10 cellular contexts compared by ENCODE assay signal in the genomic region with DNA sequence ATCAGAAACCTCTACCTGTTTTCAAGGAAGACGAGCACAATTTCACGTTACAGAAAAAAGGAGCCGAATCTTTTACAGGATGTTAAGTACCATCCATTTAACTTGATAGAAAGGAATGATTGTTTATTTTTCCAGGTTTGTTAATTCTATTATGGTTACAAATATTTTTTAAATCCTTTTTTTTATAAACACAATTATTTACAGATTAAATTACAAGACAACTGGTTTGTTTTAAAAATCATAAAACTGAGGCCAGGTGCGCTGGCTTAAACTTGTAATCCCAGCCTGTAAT. TPM values are rescaled to one million over a fixed set of nuclear protein-coding genes. Genes with fewer than 3 reads are reported as not detected.
A peak's percentile ranks its signal among the peaks of the same experiment; 100 is the strongest.
DNase-seq lines count a peak whose midpoint lies in the region; ATAC-seq and TF ChIP-seq lines count a peak whose summit lies in the region.
"Had no signal": no experiment of that assay in that cellular context is flagged by ENCODE, and none has a peak within 500 bp of the region (broad histone marks: within the 10 kb centered on the region; RNA-seq: fewer than 3 reads in every experiment).

No MANE protein-coding gene starts in this region.

- no peak for DNase-seq in CD8-positive, alpha-beta T cell
- DNase-seq in GM10266 (ENCODE audit: extremely low spot score) (no peak), foreskin melanocyte (no peak)

- no peaks in the 10 kb centered on the region for H3K36me3 ChIP-seq in CD8-positive, alpha-beta T cell (ENCODE audit: insufficient read depth, low read length)
- no peaks in the 10 kb centered on the region for H3K36me3 ChIP-seq in neural cell (ENCODE audit: insufficient read depth, low read length)
- H3K36me3 ChIP-seq: left lung had no signal

- no peaks in the 10 kb centered on the region for H3K79me2 ChIP-seq in neural cell (replicated peaks; ENCODE audit: insufficient read depth, low read length)

- no peaks in the 10 kb centered on the region for H3K9me2 ChIP-seq in neural cell (ENCODE audit: insufficient read depth, low read length)

- peaks cover 2% of the 10 kb centered on the region for H3K36me3 Mint-ChIP-seq in CD8-positive, alpha-beta T cell
- H3K36me3 Mint-ChIP-seq in IgD-negative memory B cell: no peaks in the 10 kb centered on the region
- H3K36me3 Mint-ChIP-seq in brain: no peaks in the 10 kb centered on the region

- H3K4me3 Mint-ChIP-seq in CD8-positive, alpha-beta T cell: peak overlapping the region; percentile 77
- H3K4me3 Mint-ChIP-seq in IgD-negative memory B cell (peak overlapping the region in 3 of 4 donors; percentile 76 to 96 (median 85)), brain (peak overlapping the region; percentile 89 to 98 (median 92))

- H3K27me3 Mint-ChIP-seq in CD8-positive, alpha-beta T cell (ENCODE audit: low read depth): no peaks in the 10 kb centered on the region
- H3K27me3 Mint-ChIP-seq in IgD-negative memory B cell (peaks cover 1% of the 10 kb centered on the region), brain (peaks cover 34% of the 10 kb centered on the region)

- H3K9me3 ChIP-seq in CD8-positive, alpha-beta T cell (ENCODE audit: low read length): peaks cover 8% of the 10 kb centered on the region
- H3K9me3 ChIP-seq in neural cell (ENCODE audit: low read length): no peaks in the 10 kb centered on the region
- H3K9me3 ChIP-seq: left lung had no signal

- H3K27ac ChIP-seq in CD8-positive, alpha-beta T cell (ENCODE audit: low read depth, low read length): no peak overlapping the region
- H3K27ac ChIP-seq in neural cell (ENCODE audit: low read length): no peak overlapping the region

- intact Hi-C loops in CD8-positive, alpha-beta T cell (cut with DNase I, micrococcal nuclease): loop anchor here (5.0 to 10.0 kb wide), 3 partner anchors 112 to 1541 kb away; a partner anchor contains a TSS

- no peak overlapping the region for H3K4me2 ChIP-seq in neural cell (ENCODE audit: low read length)

- peaks cover 24% of the 10 kb centered on the region for H3K9me3 Mint-ChIP-seq in CD8-positive, alpha-beta T cell
- H3K9me3 Mint-ChIP-seq in IgD-negative memory B cell (peaks cover 0 to 10% (median 0%) of the 10 kb centered on the region in 3 donors), brain (peaks cover 3 to 35% (median 18%) of the 10 kb centered on the region in 5 experiments)

- peaks cover 34% of the 10 kb centered on the region for H3K4me1 ChIP-seq in CD8-positive, alpha-beta T cell (ENCODE audit: insufficient read depth, low read length)

- H3K9ac ChIP-seq in neural cell (ENCODE audit: low read length): no peak overlapping the region

- TF ChIP-seq CTCF in CD8-positive, alpha-beta T cell (IDR thresholded peaks at IDR 0.05): no peak
- TF ChIP-seq CTCF in brain (conservative IDR thresholded peaks at IDR 0.05): no peak
- TF ChIP-seq CTCF in neural cell (IDR thresholded peaks at IDR 0.05; ENCODE audit: poor library complexity, severe bottlenecking): no peak
- no peak for TF ChIP-seq CTCF in GM10266 (IDR thresholded peaks at IDR 0.05; ENCODE audit: control insufficient read depth, insufficient read depth, low read depth, missing control alignments)

- no peaks in the 10 kb centered on the region for H4K20me1 ChIP-seq in neural cell (ENCODE audit: insufficient read depth)

- ATAC-seq in CD8-positive, alpha-beta T cell: no peak
- ATAC-seq in GM18502 (IDR thresholded peaks at IDR 0.05; ENCODE audit: poor library complexity, unreplicated experiment): no peak
- no peak for ATAC-seq in GM19324 (IDR thresholded peaks at IDR 0.05; ENCODE audit: low FRiP score, unreplicated experiment)

- no peak overlapping the region for H3K4me3 ChIP-seq in CD8-positive, alpha-beta T cell (ENCODE audit: low read depth, low read length)
- peak overlapping the region; percentile 89 for H3K4me3 ChIP-seq in neural cell (ENCODE audit: low read length)

- H3K4me1 Mint-ChIP-seq in CD8-positive, alpha-beta T cell (ENCODE audit: low read depth): peaks cover 35% of the 10 kb centered on the region
- H3K4me1 Mint-ChIP-seq in IgD-negative memory B cell: peaks cover 18 to 37% (median 25%) of the 10 kb centered on the region in 3 donors
- H3K4me1 Mint-ChIP-seq in brain: peaks cover 33% of the 10 kb centered on the region

- H3K27me3 ChIP-seq in CD8-positive, alpha-beta T cell (ENCODE audit: insufficient read depth, low read length): no peaks in the 10 kb centered on the region
- peaks cover 20% of the 10 kb centered on the region for H3K27me3 ChIP-seq in neural cell (ENCODE audit: insufficient read depth, low read depth, low read length)

- peak overlapping the region; percentile 91 for H3K27ac Mint-ChIP-seq in CD8-positive, alpha-beta T cell
- peak overlapping the region; percentile 95 to 100 (median 99) for H3K27ac Mint-ChIP-seq in IgD-negative memory B cell
- peak overlapping the region; percentile 90 to 95 (median 93) for H3K27ac Mint-ChIP-seq in brain

- CTCF ChIA-PET in CD8-positive, alpha-beta T cell (lab: Charles Lee): interaction anchor here (1.5 kb wide), 1 partner anchor 13 kb away, joined by 4 read pairs; no protein-coding TSS in a partner anchor

- POLR2A ChIA-PET in CD8-positive, alpha-beta T cell (lab: Charles Lee): interaction anchor here (1.3 kb wide), 1 partner anchor 347 kb away, joined by 3 read pairs; a partner anchor contains a TSS

- TF ChIP-seq RAD21 in neural cell (conservative IDR thresholded peaks at IDR 0.05): no peak

- H3F3A ChIP-seq in neural cell (ENCODE audit: insufficient read depth, low read length, poor library complexity, severe bottlenecking): peaks cover 6% of the 10 kb centered on the region

- TF ChIP-seq EP300 in neural cell (conservative IDR thresholded peaks at IDR 0.05; ENCODE audit: poor library complexity, severe bottlenecking): no peak

- no peak overlapping the region for H2AFZ ChIP-seq in neural cell (ENCODE audit: low read depth, low read length)

TF ChIP-seq in neural cell, 6 proteins besides CTCF, POLR2A, EP300 and RAD21:
- no peak for TF ChIP-seq POLR2AphosphoS5 (IDR thresholded peaks at IDR 0.05)
- TF ChIP-seq, protein P1, sequence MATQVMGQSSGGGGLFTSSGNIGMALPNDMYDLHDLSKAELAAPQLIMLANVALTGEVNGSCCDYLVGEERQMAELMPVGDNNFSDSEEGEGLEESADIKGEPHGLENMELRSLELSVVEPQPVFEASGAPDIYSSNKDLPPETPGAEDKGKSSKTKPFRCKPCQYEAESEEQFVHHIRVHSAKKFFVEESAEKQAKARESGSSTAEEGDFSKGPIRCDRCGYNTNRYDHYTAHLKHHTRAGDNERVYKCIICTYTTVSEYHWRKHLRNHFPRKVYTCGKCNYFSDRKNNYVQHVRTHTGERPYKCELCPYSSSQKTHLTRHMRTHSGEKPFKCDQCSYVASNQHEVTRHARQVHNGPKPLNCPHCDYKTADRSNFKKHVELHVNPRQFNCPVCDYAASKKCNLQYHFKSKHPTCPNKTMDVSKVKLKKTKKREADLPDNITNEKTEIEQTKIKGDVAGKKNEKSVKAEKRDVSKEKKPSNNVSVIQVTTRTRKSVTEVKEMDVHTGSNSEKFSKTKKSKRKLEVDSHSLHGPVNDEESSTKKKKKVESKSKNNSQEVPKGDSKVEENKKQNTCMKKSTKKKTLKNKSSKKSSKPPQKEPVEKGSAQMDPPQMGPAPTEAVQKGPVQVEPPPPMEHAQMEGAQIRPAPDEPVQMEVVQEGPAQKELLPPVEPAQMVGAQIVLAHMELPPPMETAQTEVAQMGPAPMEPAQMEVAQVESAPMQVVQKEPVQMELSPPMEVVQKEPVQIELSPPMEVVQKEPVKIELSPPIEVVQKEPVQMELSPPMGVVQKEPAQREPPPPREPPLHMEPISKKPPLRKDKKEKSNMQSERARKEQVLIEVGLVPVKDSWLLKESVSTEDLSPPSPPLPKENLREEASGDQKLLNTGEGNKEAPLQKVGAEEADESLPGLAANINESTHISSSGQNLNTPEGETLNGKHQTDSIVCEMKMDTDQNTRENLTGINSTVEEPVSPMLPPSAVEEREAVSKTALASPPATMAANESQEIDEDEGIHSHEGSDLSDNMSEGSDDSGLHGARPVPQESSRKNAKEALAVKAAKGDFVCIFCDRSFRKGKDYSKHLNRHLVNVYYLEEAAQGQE (IDR thresholded peaks at IDR 0.05; ENCODE audit: borderline replicate concordance): no peak
- no peak for TF ChIP-seq MXI1 (conservative IDR thresholded peaks at IDR 0.05; ENCODE audit: poor library complexity, severe bottlenecking)
- no peak for TF ChIP-seq TAF1 (IDR thresholded peaks at IDR 0.05; ENCODE audit: low read depth)
- TF ChIP-seq SMC3 (conservative IDR thresholded peaks at IDR 0.05; ENCODE audit: poor library complexity): no peak
- no peak for TF ChIP-seq EZH2 (IDR thresholded peaks at IDR 0.05; ENCODE audit: borderline replicate concordance, insufficient read depth, low read length, poor library complexity, severe bottlenecking)

RNA-seq across cellular contexts. Expression of a gene that starts 18.2 kb away (rescaled TPM):
- total RNA-seq in CD8-positive, alpha-beta T cell: 1 to 10 TPM; 1.8 to 2.2 TPM
- polyA plus RNA-seq in IgD-negative memory B cell (1.9 TPM), brain (ENCODE audit: insufficient read depth, low read depth, low replicate concordance) (30.4 TPM), neural cell (5.1 and 9.8 TPM in 2 replicates)
- 11.6 and 17.0 TPM in 2 replicates for polyA minus RNA-seq in neural cell

RNA-seq across cellular contexts. Expression of a gene that starts 35.0 kb away (rescaled TPM):
- not detected for total RNA-seq in CD8-positive, alpha-beta T cell
- polyA plus RNA-seq in IgD-negative memory B cell: not detected
- polyA plus RNA-seq in brain (ENCODE audit: insufficient read depth, low read depth, low replicate concordance): not detected
- polyA plus RNA-seq in neural cell: 2.5 and 2.7 TPM in 2 replicates
- polyA minus RNA-seq in neural cell: 0.69 and 1.7 TPM in 2 replicates
- total RNA-seq: left lung, sciatic nerve had no signal

RNA-seq across cellular contexts. Expression of a gene that starts 40.6 kb away (rescaled TPM):
- not detected for total RNA-seq in CD8-positive, alpha-beta T cell
- not detected for polyA plus RNA-seq in IgD-negative memory B cell
- 25.2 TPM for polyA plus RNA-seq in brain (ENCODE audit: insufficient read depth, low read depth, low replicate concordance)
- 30.0 and 39.4 TPM in 2 replicates for polyA plus RNA-seq in neural cell
- 26.9 and 31.9 TPM in 2 replicates for polyA minus RNA-seq in neural cell

RNA-seq across cellular contexts. Expression of a gene that starts 53.9 kb away (rescaled TPM):
- total RNA-seq in CD8-positive, alpha-beta T cell: under 1 TPM in 1 of 2 experiments, not detected in 1; 0.62 TPM
- polyA plus RNA-seq in IgD-negative memory B cell (not detected), brain (ENCODE audit: insufficient read depth, low read depth, low replicate concordance) (not detected), neural cell (0.10 TPM in 1 of 2 replicates, not detected in the other)
- not detected in 2 replicates for polyA minus RNA-seq in neural cell
- total RNA-seq: left lung, sciatic nerve had no signal

Comparison
In these comparisons a context has a peak if more than half of its experiments do, and no peak if none do; other contexts are left out.
1. RNA of a gene that starts 40.6 kb away (polyA plus RNA-seq): 30.0 to 39.4 TPM in neural cell and 25.2 TPM in brain (single experiment); not detected in IgD-negative memory B cell (single experiment); every median in the first group is over 10 times any median in the second.
2. Peak in every context shown above with its lines, with median percentiles within 50 percentile points of each other: H3K27ac Mint-ChIP-seq and H3K4me3 Mint-ChIP-seq.